ENCODE assay signal across 8 cellular contexts in the genomic region with DNA sequence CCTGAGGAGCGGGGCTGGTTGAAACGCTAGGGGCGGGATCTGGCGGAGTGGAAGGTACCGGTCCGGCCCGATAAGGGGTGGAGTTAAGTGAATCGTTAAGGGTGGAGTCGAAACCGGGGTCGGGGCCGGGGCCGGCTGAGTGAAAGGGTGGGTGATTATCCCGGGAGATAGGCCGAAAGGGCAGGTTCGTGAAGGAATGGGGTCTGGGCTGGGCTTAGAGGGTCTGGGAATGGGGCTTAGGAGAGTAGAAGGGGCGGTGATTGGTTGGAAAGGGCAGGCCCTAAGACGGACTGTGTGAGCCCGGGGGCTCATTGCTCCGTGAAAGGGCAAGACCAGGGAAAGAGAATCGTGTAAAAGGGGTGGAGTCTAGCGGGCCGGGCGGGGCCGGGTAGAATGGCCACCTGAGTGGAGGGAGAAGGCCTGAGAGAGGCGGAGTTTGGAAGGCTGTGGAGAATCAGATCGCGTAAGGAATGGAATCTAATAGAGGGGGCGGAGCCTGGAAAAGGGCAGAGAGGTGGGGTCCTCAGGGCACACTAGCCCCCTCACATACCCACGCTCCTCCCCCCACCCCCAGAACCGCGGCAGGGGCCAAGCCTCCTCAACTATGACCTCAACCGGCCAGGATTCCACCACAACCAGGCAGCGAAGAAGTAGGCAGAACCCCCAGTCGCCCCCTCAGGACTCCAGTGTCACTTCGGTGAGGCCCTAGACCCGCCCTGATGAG. TPM values are rescaled to one million over a fixed set of nuclear protein-coding genes. Genes with fewer than 3 reads are reported as not detected.
DNase-seq lines count a peak whose midpoint lies in the region; ATAC-seq and TF ChIP-seq lines count a peak whose summit lies in the region.

No MANE protein-coding gene starts in this region.

- DNase-seq in BJ (ENCODE audit: low read depth) (peak; percentile 14), NCI-H2227 treated with DMSO at 0.1 percent for 48 hours (lab: John Stamatoyannopoulos, UW) (peak; percentile 93), right lobe of liver (peak; percentile 86 to 90 (median 89))
- peak; percentile 4 for DNase-seq in activated CD4-positive, CD25-positive, alpha-beta regulatory T cell treated with anti-CD3 and anti-CD28 coated beads, Interleukin-2, amount 50 U/mL, for 16 hours (ENCODE audit: low read depth, low spot score)
- DNase-seq in stimulated activated CD4-positive, alpha-beta T cell treated with anti-CD3 and anti-CD28 coated beads, TNF-alpha, amount 100 ng/mL, for 1 hour (ENCODE audit: low read depth in 3 of 3, low spot score in 1 of 3): peak; percentile 8 to 45 (median 9)

- CTCF ChIA-PET in BJ (lab: Yijun Ruan, JAX): interaction anchor here (0.6 kb wide), 1 partner anchor 10 kb away, joined by 3 read pairs; no protein-coding TSS in a partner anchor

- intact Hi-C loops in dendritic cell treated with granulocyte-macrophage colony-stimulating factor and Interleukin-4, amounts not matched to agents 40 ng/mL and 50 ng/mL, for 4 days (cut with micrococcal nuclease): loop anchor here (5.0 kb wide), 3 partner anchors 95 to 120 kb away; a partner anchor contains a TSS
- intact Hi-C loops in right lobe of liver (cut with DNase I): no loop called here

- peak overlapping the region; percentile 77 to 93 (median 88) for H3K27ac ChIP-seq in right lobe of liver

- H3K4me3 Mint-ChIP-seq in dendritic cell treated with granulocyte-macrophage colony-stimulating factor and Interleukin-4, amounts not matched to agents 40 ng/mL and 50 ng/mL, for 4 days: peak overlapping the region; percentile 88

- no peaks in the 10 kb centered on the region for H3K9me3 ChIP-seq in right lobe of liver

- 35% methylated on average over 21 of the region's 37 CpGs for WGBS in right lobe of liver (ENCODE audit: insufficient coverage, low coverage, low lambda C conversion rate, missing lambda C conversion rate)

- POLR2A ChIA-PET in BJ (lab: Charles Lee): interaction anchor here (1.3 kb wide), 1 partner anchor 95 kb away, joined by 3 read pairs; a partner anchor contains a TSS

- peak overlapping the region; percentile 98 for H3K27ac Mint-ChIP-seq in dendritic cell treated with granulocyte-macrophage colony-stimulating factor and Interleukin-4, amounts not matched to agents 40 ng/mL and 50 ng/mL, for 4 days

- H3K36me3 ChIP-seq in BJ (ENCODE audit: control insufficient read depth, insufficient read depth, low read length) (no peaks in the 10 kb centered on the region), right lobe of liver (no peaks in the 10 kb centered on the region)

- peaks cover 23% of the 10 kb centered on the region for H3K4me1 Mint-ChIP-seq in dendritic cell treated with granulocyte-macrophage colony-stimulating factor and Interleukin-4, amounts not matched to agents 40 ng/mL and 50 ng/mL, for 4 days (ENCODE audit: low read depth)

- H3K27me3 ChIP-seq in BJ (ENCODE audit: control insufficient read depth, insufficient read depth, low read length) (no peaks in the 10 kb centered on the region), right lobe of liver (no peaks in the 10 kb centered on the region)

- H3K4me3 ChIP-seq in BJ (ENCODE audit: low read depth, low read length) (peak overlapping the region; percentile 78), right lobe of liver (peak overlapping the region; percentile 36 to 55 (median 53))

- H3K27me3 Mint-ChIP-seq in dendritic cell treated with granulocyte-macrophage colony-stimulating factor and Interleukin-4, amounts not matched to agents 40 ng/mL and 50 ng/mL, for 4 days: no peaks in the 10 kb centered on the region

- peak; percentile 87 for TF ChIP-seq POLR2A in right lobe of liver (IDR thresholded peaks at IDR 0.05)

- peaks cover 46% of the 10 kb centered on the region for H3K36me3 Mint-ChIP-seq in dendritic cell treated with granulocyte-macrophage colony-stimulating factor and Interleukin-4, amounts not matched to agents 40 ng/mL and 50 ng/mL, for 4 days (ENCODE audit: low read depth)

- no peaks in the 10 kb centered on the region for H3K4me1 ChIP-seq in right lobe of liver

- ATAC-seq in GM19025 (IDR thresholded peaks at IDR 0.05; ENCODE audit: low read depth, unreplicated experiment): peak; percentile 24
- peak; percentile 48 for ATAC-seq in HG03175 (IDR thresholded peaks at IDR 0.05; ENCODE audit: unreplicated experiment)
- peak; percentile 67 to 77 (median 72) for ATAC-seq in right lobe of liver

- TF ChIP-seq CTCF in BJ (IDR thresholded peaks at IDR 0.05; ENCODE audit: insufficient read depth, low read depth, low read length): no peak
- no peak for TF ChIP-seq CTCF in right lobe of liver (IDR thresholded peaks at IDR 0.05)

- H3K9me3 Mint-ChIP-seq in dendritic cell treated with granulocyte-macrophage colony-stimulating factor and Interleukin-4, amounts not matched to agents 40 ng/mL and 50 ng/mL, for 4 days: no peaks in the 10 kb centered on the region

RNA-seq across cellular contexts. Expression of a gene that starts 0.4 kb away (rescaled TPM):
- 22.5 and 32.1 TPM in 2 replicates for polyA plus RNA-seq in BJ (2011; rRNA removed)
- 19.7 and 33.0 TPM in 2 replicates for polyA minus RNA-seq in BJ (2011; rRNA and poly(A)+ RNA removed)
- 100 to 1,000 TPM in 5 of 6 experiments, 10 to 100 TPM in 1; 84.4 to 173 (median 136) TPM for total RNA-seq in right lobe of liver

RNA-seq across cellular contexts. Expression of a gene that starts 15.9 kb away (rescaled TPM):
- not detected in 2 replicates for polyA plus RNA-seq in BJ (2011; rRNA removed)
- 0.24 TPM in 1 of 2 replicates, not detected in the other for polyA minus RNA-seq in BJ (2011; rRNA and poly(A)+ RNA removed)
- 1 to 10 TPM in 1 of 6 experiments, under 1 TPM in 1, not detected in 4; 0.37 to 1.2 TPM for total RNA-seq in right lobe of liver

RNA-seq across cellular contexts. Expression of a gene that starts 24.1 kb away (rescaled TPM):
- polyA plus RNA-seq in BJ (2011; rRNA removed): not detected in 2 replicates
- polyA minus RNA-seq in BJ (2011; rRNA and poly(A)+ RNA removed): not detected in 2 replicates
- not detected for total RNA-seq in right lobe of liver

RNA-seq across cellular contexts. Expression of a gene that starts 33.2 kb away (rescaled TPM):
- polyA plus RNA-seq in BJ (2011; rRNA removed): not detected in 2 replicates
- polyA minus RNA-seq in BJ (2011; rRNA and poly(A)+ RNA removed): not detected in 2 replicates
- 1 to 10 TPM in 1 of 6 experiments, under 1 TPM in 1, not detected in 4; 0.20 to 1.4 TPM for total RNA-seq in right lobe of liver

RNA-seq across cellular contexts. Expression of a gene that starts 40.7 kb away (rescaled TPM):
- not detected in 2 replicates for polyA plus RNA-seq in BJ (2011; rRNA removed)
- not detected in 2 replicates for polyA minus RNA-seq in BJ (2011; rRNA and poly(A)+ RNA removed)
- total RNA-seq in right lobe of liver: 1 to 10 TPM in 5 of 6 experiments, under 1 TPM in 1; 0.98 to 4.1 (median 2.9) TPM

Comparison
In these comparisons a context has a peak if more than half of its experiments do, and no peak if none do; other contexts are left out.
1. Peak in every context shown above with its lines: DNase-seq, ATAC-seq, H3K4me3 ChIP-seq and H3K27ac ChIP-seq.
2. DNase-seq: peak in every context shown above with its lines; median percentile 93 in NCI-H2227 treated with DMSO at 0.1 percent for 48 hours; 89 in right lobe of liver; 14 in BJ; 9 in stimulated activated CD4-positive, alpha-beta T cell treated with anti-CD3 and anti-CD28 coated beads, TNF-alpha, amount 100 ng/mL, for 1 hour; 4 in activated CD4-positive, CD25-positive, alpha-beta regulatory T cell treated with anti-CD3 and anti-CD28 coated beads, Interleukin-2, amount 50 U/mL, for 16 hours.